Comparison of ENCODE assay signal across 8 cellular contexts in genomic region chr2:195498176-195498575, GRCh38.
DNase-seq lines count a peak whose midpoint lies in the region; ATAC-seq and TF ChIP-seq lines count a peak whose summit lies in the region.

No MANE protein-coding gene starts in this region.

- TF ChIP-seq CTCF in cardiac muscle cell (IDR thresholded peaks at IDR 0.05; ENCODE audit: low read depth, low read length), result peak; percentile 44
- peak; percentile 38 for TF ChIP-seq CTCF in foreskin fibroblast (IDR thresholded peaks at IDR 0.05; ENCODE audit: low read depth, low read length)

- no peaks in the 10 kb centered on the region for H3K27me3 ChIP-seq in cardiac muscle cell

- DNase-seq in cardiac muscle cell (ENCODE audit: low read depth in 1 of 2, low spot score in 1 of 2), result peak; percentile 33 to 56
- DNase-seq in cardiac septum (ENCODE audit: low spot score), result no peak
- DNase-seq in LHCN-M2 (ENCODE audit: low read depth), result peak; percentile 30
- DNase-seq in activated CD8-positive, alpha-beta memory T cell treated with anti-CD3 and anti-CD28 coated beads, Interleukin-2, amount 50 U/mL, for 4 hours, result peak; percentile 69
- peak in 1 of 2 donors; percentile 56 for DNase-seq in foreskin fibroblast
- peak in 3 of 4 experiments; percentile 7 to 40 (median 20) for DNase-seq in stimulated activated CD4-positive, alpha-beta T cell treated with anti-CD3 and anti-CD28 coated beads, Interleukin-1b, Interleukin-23, amount 100 ng/mL, for 24 hours (ENCODE audit: low read depth in 4 of 4, low spot score in 1 of 4)
- DNase-seq in mesenteric fat pad (ENCODE audit: low spot score), result no peak

- H3K27ac ChIP-seq in cardiac muscle cell, result no peak overlapping the region

- no peaks in the 10 kb centered on the region for H3K9me3 ChIP-seq in cardiac muscle cell (ENCODE audit: low read depth)

- ATAC-seq in GM18858 (IDR thresholded peaks at IDR 0.05; ENCODE audit: unreplicated experiment), result no peak

- no peaks in the 10 kb centered on the region for H3K4me1 ChIP-seq in cardiac muscle cell (ENCODE audit: low read depth)

- H3K4me3 ChIP-seq in cardiac muscle cell, result no peak overlapping the region
- H3K4me3 ChIP-seq in foreskin fibroblast (ENCODE audit: low read depth in 1 of 2, low read length in 2 of 2), result no peak overlapping the region

- intact Hi-C loops in cardiac septum (cut with DNase I), result loop anchor here (10.0 kb wide), 1 partner anchor 167 kb away; no protein-coding TSS in a partner anchor

- H3K36me3 ChIP-seq in cardiac muscle cell, result no peaks in the 10 kb centered on the region

Comparison
In these comparisons a context has a peak if more than half of its experiments do, and no peak if none do; other contexts are left out.
1. DNase-seq: peak in cardiac muscle cell (2 of 2), LHCN-M2 (single experiment), activated CD8-positive, alpha-beta memory T cell treated with anti-CD3 and anti-CD28 coated beads, Interleukin-2, amount 50 U/mL, for 4 hours (single experiment) and stimulated activated CD4-positive, alpha-beta T cell treated with anti-CD3 and anti-CD28 coated beads, Interleukin-1b, Interleukin-23, amount 100 ng/mL, for 24 hours (3 of 4); none in cardiac septum (single experiment) and mesenteric fat pad (single experiment).